Comparison of ENCODE assay signal across 8 cellular contexts in genomic region chr4:145234086-145234694, GRCh38. TPM values are rescaled to one million over a fixed set of nuclear protein-coding genes. Genes with fewer than 3 reads are reported as not detected.
DNase-seq lines count a peak whose midpoint lies in the region; ATAC-seq, FAIRE-seq and TF ChIP-seq lines count a peak whose summit lies in the region.

No MANE protein-coding gene starts in this region.

- H3K36me3 ChIP-seq in WERI-Rb-1: no peaks in the 10 kb centered on the region

- DNase-seq in AG10803 (ENCODE audit: low read depth) (peak; percentile 55), GM18507 (ENCODE audit: extremely low spot score, insufficient read length, low read depth) (peak; percentile 40), NCI-H2081 treated with DMSO at 0.1 percent for 48 hours (lab: John Stamatoyannopoulos, UW) (peak; percentile 0), WERI-Rb-1 (peak; percentile 76), ecto neural progenitor cell (ENCODE audit: low spot score) (peak; percentile 56), mesothelial cell of epicardium (ENCODE audit: low spot score in 2 of 2, unreplicated experiment in 2 of 2) (peak; percentile 28 to 56)

- no peak overlapping the region for H3K4me3 Mint-ChIP-seq in mesothelial cell of epicardium
- H3K4me3 Mint-ChIP-seq in stimulated activated memory B cell treated with anti-CD40 and anti-IgM and Interleukin-4, amounts not matched to agents 10 μg/mL and 1 μg/mL and 100 μg/mL, for 72 hours: no peak overlapping the region

- H3K27me3 Mint-ChIP-seq in mesothelial cell of epicardium (ENCODE audit: low read depth): no peaks in the 10 kb centered on the region
- H3K27me3 Mint-ChIP-seq in stimulated activated memory B cell treated with anti-CD40 and anti-IgM and Interleukin-4, amounts not matched to agents 10 μg/mL and 1 μg/mL and 100 μg/mL, for 72 hours: no peaks in the 10 kb centered on the region

- H3K4me3 ChIP-seq in AG10803 (ENCODE audit: low read length) (no peak overlapping the region), WERI-Rb-1 (ENCODE audit: low read depth, low read length) (no peak overlapping the region)

- no peaks in the 10 kb centered on the region for H3K27me3 ChIP-seq in WERI-Rb-1 (ENCODE audit: insufficient read depth, low read depth, severe bottlenecking)

- H3K4me1 Mint-ChIP-seq in mesothelial cell of epicardium: peaks cover 20% of the 10 kb centered on the region
- no peaks in the 10 kb centered on the region for H3K4me1 Mint-ChIP-seq in stimulated activated memory B cell treated with anti-CD40 and anti-IgM and Interleukin-4, amounts not matched to agents 10 μg/mL and 1 μg/mL and 100 μg/mL, for 72 hours

- ATAC-seq in HG02938 (IDR thresholded peaks at IDR 0.05; ENCODE audit: unreplicated experiment): peak; percentile 99
- ATAC-seq in stimulated activated memory B cell treated with anti-CD40 and anti-IgM and Interleukin-4, amounts not matched to agents 10 μg/mL and 1 μg/mL and 100 μg/mL, for 72 hours: peak; percentile 87

- H3K9me3 Mint-ChIP-seq in mesothelial cell of epicardium: no peaks in the 10 kb centered on the region
- H3K9me3 Mint-ChIP-seq in stimulated activated memory B cell treated with anti-CD40 and anti-IgM and Interleukin-4, amounts not matched to agents 10 μg/mL and 1 μg/mL and 100 μg/mL, for 72 hours: no peaks in the 10 kb centered on the region

- H3K9me3 ChIP-seq in WERI-Rb-1 (ENCODE audit: severe bottlenecking): no peaks in the 10 kb centered on the region

- peak; percentile 93 for TF ChIP-seq CTCF in AG10803 (conservative IDR thresholded peaks at IDR 0.05; ENCODE audit: low read length)
- peak; percentile 74 for TF ChIP-seq CTCF in WERI-Rb-1 (IDR thresholded peaks at IDR 0.05; ENCODE audit: low read depth, low read length)
- TF ChIP-seq CTCF in mesothelial cell of epicardium (IDR thresholded peaks at IDR 0.05; ENCODE audit: unreplicated experiment): peak; percentile 45

- FAIRE-seq in GM18507 (lab: Jason Lieb, UNC): peak; percentile 86

- H3K27ac ChIP-seq in WERI-Rb-1: no peak overlapping the region

- H3K36me3 Mint-ChIP-seq in mesothelial cell of epicardium: no peaks in the 10 kb centered on the region
- no peaks in the 10 kb centered on the region for H3K36me3 Mint-ChIP-seq in stimulated activated memory B cell treated with anti-CD40 and anti-IgM and Interleukin-4, amounts not matched to agents 10 μg/mL and 1 μg/mL and 100 μg/mL, for 72 hours

- no peak overlapping the region for H3K27ac Mint-ChIP-seq in mesothelial cell of epicardium
- no peak overlapping the region for H3K27ac Mint-ChIP-seq in stimulated activated memory B cell treated with anti-CD40 and anti-IgM and Interleukin-4, amounts not matched to agents 10 μg/mL and 1 μg/mL and 100 μg/mL, for 72 hours

RNA-seq across cellular contexts. Expression of gene OTUD4, which starts 53.8 kb away (rescaled TPM):
- 37.8 to 38.3 TPM (median 38.3 TPM) in 3 replicates for total RNA-seq in mesothelial cell of epicardium

Comparison
In these comparisons a context has a peak if more than half of its experiments do, and no peak if none do; other contexts are left out.
1. DNase-seq: peak in every context shown above with its lines; median percentile 76 in WERI-Rb-1; 56 in ecto neural progenitor cell; 55 in AG10803; 42 in mesothelial cell of epicardium; 40 in GM18507; 0 in NCI-H2081 treated with DMSO at 0.1 percent for 48 hours.